1 cellular context compared by ENCODE assay signal in genomic region chr9:79574716-79575242, GRCh38.
TF ChIP-seq lines count a peak whose summit lies in the region.

No MANE protein-coding gene starts in this region.

TF ChIP-seq in SK-N-SH treated with all-trans-retinoic acid at 6 μM for 48 hours, 23 proteins besides CTCF, POLR2A, EP300 and RAD21 (continued from another document):
- TF ChIP-seq, protein P1, sequence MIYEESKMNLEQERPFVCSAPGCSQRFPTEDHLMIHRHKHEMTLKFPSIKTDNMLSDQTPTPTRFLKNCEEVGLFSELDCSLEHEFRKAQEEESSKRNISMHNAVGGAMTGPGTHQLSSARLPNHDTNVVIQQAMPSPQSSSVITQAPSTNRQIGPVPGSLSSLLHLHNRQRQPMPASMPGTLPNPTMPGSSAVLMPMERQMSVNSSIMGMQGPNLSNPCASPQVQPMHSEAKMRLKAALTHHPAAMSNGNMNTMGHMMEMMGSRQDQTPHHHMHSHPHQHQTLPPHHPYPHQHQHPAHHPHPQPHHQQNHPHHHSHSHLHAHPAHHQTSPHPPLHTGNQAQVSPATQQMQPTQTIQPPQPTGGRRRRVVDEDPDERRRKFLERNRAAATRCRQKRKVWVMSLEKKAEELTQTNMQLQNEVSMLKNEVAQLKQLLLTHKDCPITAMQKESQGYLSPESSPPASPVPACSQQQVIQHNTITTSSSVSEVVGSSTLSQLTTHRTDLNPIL (CRISPR knock-in tag; IDR thresholded peaks at IDR 0.05; ENCODE audit: low read depth) = no peak
TF ChIP-seq in SK-N-SH treated with all-trans-retinoic acid at 6 μM for 48 hours: peak in this region for 0.
